Comparison of ENCODE assay signal across 22 cellular contexts in genomic region chr13:103965506-103966243, GRCh38.
DNase-seq lines count a peak whose midpoint lies in the region; FAIRE-seq and TF ChIP-seq lines count a peak whose summit lies in the region.
"Had no signal": no experiment of that assay in that cellular context is flagged by ENCODE, and none has a peak within 500 bp of the region (broad histone marks: within the 10 kb centered on the region; RNA-seq: fewer than 3 reads in every experiment).

No MANE protein-coding gene starts in this region.

- H3K36me3 ChIP-seq in endothelial cell of umbilical vein (ENCODE audit: control insufficient read depth in 2 of 2, extremely low read depth in 1 of 2, insufficient read depth in 2 of 2, low read length in 2 of 2) = no peaks in the 10 kb centered on the region
- no peaks in the 10 kb centered on the region for H3K36me3 ChIP-seq in parathyroid adenoma (ENCODE audit: control insufficient read depth, insufficient read depth, low read length)
- no peaks in the 10 kb centered on the region for H3K36me3 ChIP-seq in endodermal cell (ENCODE audit: control insufficient read depth, insufficient read depth, low read length)
- H3K36me3 ChIP-seq: BE2C had no signal

- WGBS in endodermal cell (ENCODE audit: insufficient coverage in 1 of 2, insufficient read length in 1 of 2), 2 experiments = 84 to 85% methylated on average over 3 to 4 of the region's 4 CpGs

- peak; percentile 79 for DNase-seq in DMS114 treated with DMSO at 0.1 percent for 48 hours (lab: John Stamatoyannopoulos, UW; ENCODE audit: unreplicated experiment)
- DNase-seq in NCI-H82 treated with DMSO at 0.1 percent for 48 hours (lab: John Stamatoyannopoulos, UW; ENCODE audit: unreplicated experiment) = peak; percentile 46
- no peak for DNase-seq in endothelial cell of umbilical vein (ENCODE audit: low read depth, low spot score)
- DNase-seq in DMS79 (lab: John Stamatoyannopoulos, UW) = no peak
- no peak for DNase-seq in RCC 7860 (ENCODE audit: low spot score)
- no peak for DNase-seq in endodermal cell
- no peak for DNase-seq in NCI-H146 treated with DMSO at 0.1 percent for 48 hours (lab: John Stamatoyannopoulos, UW; ENCODE audit: unreplicated experiment)
- DNase-seq: BE2C; CD4-positive, CD25-positive, alpha-beta regulatory T cell; COR-L47; DMS153; EL; H9; KG1; NCI-H1417 treated with DMSO at 0.1 percent for 48 hours; NCI-H2029; NCI-H2171 treated with DMSO at 0.1 percent for 48 hours; SHP77 had no signal

- H3K9me1 ChIP-seq in endothelial cell of umbilical vein (replicated peaks; ENCODE audit: control insufficient read depth, extremely low read depth, insufficient read depth, low read length) = no peaks in the 10 kb centered on the region

- H3K36me3 Mint-ChIP-seq in endodermal cell (ENCODE audit: low read depth) = no peaks in the 10 kb centered on the region
- H3K36me3 Mint-ChIP-seq: CD4-positive, CD25-positive, alpha-beta regulatory T cell had no signal

- FAIRE-seq in endothelial cell of umbilical vein (lab: Jason Lieb, UNC) (no peak), RCC 7860 (lab: Jason Lieb, UNC) (no peak)
- FAIRE-seq: A204.1, GM12891 had no signal

- H2AFZ ChIP-seq in endothelial cell of umbilical vein (ENCODE audit: low read depth, low read length) (peak overlapping the region; percentile 6), parathyroid adenoma (peak overlapping the region; percentile 20)

- no peaks in the 10 kb centered on the region for H3K9me3 Mint-ChIP-seq in endodermal cell
- H3K9me3 Mint-ChIP-seq: H9 had no signal

- no peak overlapping the region for H3K4me2 ChIP-seq in endothelial cell of umbilical vein (ENCODE audit: insufficient read depth, low read length)
- H3K4me2 ChIP-seq in parathyroid adenoma (ENCODE audit: low read length) = peak overlapping the region; percentile 37

- CTCF ChIA-PET in endothelial cell of umbilical vein (lab: Charles Lee) = no interaction called here

- peaks cover 5% of the 10 kb centered on the region for H3K4me1 Mint-ChIP-seq in endodermal cell
- H3K4me1 Mint-ChIP-seq: CD4-positive, CD25-positive, alpha-beta regulatory T cell; H9 had no signal

- no peak overlapping the region for H3K4me3 Mint-ChIP-seq in endodermal cell
- H3K4me3 Mint-ChIP-seq: CD4-positive, CD25-positive, alpha-beta regulatory T cell; H9 had no signal

- BruUV-seq in endothelial cell of umbilical vein (replicated peaks; lab: Mats Ljungman, UMichigan) = no TSS peak

- dilution Hi-C loops in endothelial cell of umbilical vein (cut with MboI; ENCODE audit: extremely low pct_ligation_motif_present, low sequenced_read_pairs) = no loop called here

- intact Hi-C loops in endothelial cell of umbilical vein (cut with micrococcal nuclease) = no loop called here

- no peak for TF ChIP-seq POLR2A in endothelial cell of umbilical vein (IDR thresholded peaks at IDR 0.05; ENCODE audit: low read depth, low read length)

- no peaks in the 10 kb centered on the region for H3K4me1 ChIP-seq in endothelial cell of umbilical vein (ENCODE audit: control insufficient read depth, extremely low read depth, insufficient read depth, low read length)
- peaks cover 5% of the 10 kb centered on the region for H3K4me1 ChIP-seq in parathyroid adenoma
- H3K4me1 ChIP-seq in endodermal cell (ENCODE audit: control insufficient read depth, insufficient read depth, low read length) = no peaks in the 10 kb centered on the region

- TF ChIP-seq CTCF in endothelial cell of umbilical vein (IDR thresholded peaks at IDR 0.05; ENCODE audit: extremely low read depth in 1 of 2, insufficient read depth in 1 of 2, low read depth in 1 of 2, low read length in 2 of 2) (no peak), parathyroid adenoma (IDR thresholded peaks at IDR 0.05) (no peak), endodermal cell (conservative IDR thresholded peaks at IDR 0.05) (no peak)

- no peaks in the 10 kb centered on the region for H4K20me1 ChIP-seq in endothelial cell of umbilical vein (replicated peaks; ENCODE audit: control insufficient read depth, extremely low read depth, insufficient read depth, low read length)

- H3K79me2 ChIP-seq in endothelial cell of umbilical vein (ENCODE audit: control insufficient read depth, insufficient read depth, low read length) = no peaks in the 10 kb centered on the region
- no peaks in the 10 kb centered on the region for H3K79me2 ChIP-seq in parathyroid adenoma

- no peaks in the 10 kb centered on the region for H3K27me3 Mint-ChIP-seq in endodermal cell (ENCODE audit: insufficient read depth)
- H3K27me3 Mint-ChIP-seq: CD4-positive, CD25-positive, alpha-beta regulatory T cell had no signal

- POLR2A ChIA-PET in endothelial cell of umbilical vein (lab: Charles Lee) = no interaction called here

- no peak overlapping the region for H3K27ac Mint-ChIP-seq in endodermal cell
- H3K27ac Mint-ChIP-seq: CD4-positive, CD25-positive, alpha-beta regulatory T cell; H9 had no signal

- H3K4me3 ChIP-seq in endothelial cell of umbilical vein (replicated peaks in 1 of 3; ENCODE audit: insufficient read depth in 1 of 3, low read depth in 1 of 3, low read length in 3 of 3) = no peak overlapping the region
- H3K4me3 ChIP-seq in parathyroid adenoma (ENCODE audit: low read depth, low read length) = peak overlapping the region; percentile 3
- no peak overlapping the region for H3K4me3 ChIP-seq in endodermal cell (ENCODE audit: low read length)
- H3K4me3 ChIP-seq: SK-N-MC had no signal

- H3K9ac ChIP-seq in endothelial cell of umbilical vein (replicated peaks; ENCODE audit: extremely low read depth, insufficient read depth, low read length) (no peak overlapping the region), parathyroid adenoma (no peak overlapping the region), endodermal cell (ENCODE audit: extremely low read depth, low read length, poor library complexity, severe bottlenecking) (no peak overlapping the region)

- H3K9me3 ChIP-seq in endothelial cell of umbilical vein (replicated peaks; ENCODE audit: control insufficient read depth, insufficient read depth, low read length) (no peaks in the 10 kb centered on the region), parathyroid adenoma (ENCODE audit: control insufficient read depth, low read length) (no peaks in the 10 kb centered on the region), endodermal cell (ENCODE audit: control insufficient read depth, low read length) (no peaks in the 10 kb centered on the region)
- H3K9me3 ChIP-seq: BE2C had no signal

- H3K27me3 ChIP-seq in endothelial cell of umbilical vein (ENCODE audit: control insufficient read depth in 2 of 2, insufficient read depth in 2 of 2, low read length in 2 of 2) (no peaks in the 10 kb centered on the region), parathyroid adenoma (ENCODE audit: control insufficient read depth, insufficient read depth, low read length) (no peaks in the 10 kb centered on the region), endodermal cell (ENCODE audit: control insufficient read depth, insufficient read depth, low read length, poor library complexity, severe bottlenecking) (no peaks in the 10 kb centered on the region)
- H3K27me3 ChIP-seq: BE2C had no signal

- H3K27ac ChIP-seq in endothelial cell of umbilical vein (ENCODE audit: insufficient read depth, low read depth, low read length) = no peak overlapping the region
- H3K27ac ChIP-seq in parathyroid adenoma = peak overlapping the region; percentile 56
- no peak overlapping the region for H3K27ac ChIP-seq in endodermal cell (ENCODE audit: low read depth, low read length)
- H3K27ac ChIP-seq: SK-N-MC had no signal

TF ChIP-seq in endothelial cell of umbilical vein, 7 proteins besides CTCF, POLR2A, EP300 and RAD21:
- TF ChIP-seq GATA2 (IDR thresholded peaks at IDR 0.05; ENCODE audit: insufficient read depth, insufficient read length, low read depth, low read length) (no peak), FOS (IDR thresholded peaks at IDR 0.05; ENCODE audit: borderline replicate concordance, insufficient read depth, low read length) (no peak), MYC (IDR thresholded peaks at IDR 0.05; ENCODE audit: low read depth, low read length) (no peak), EZH2 (IDR thresholded peaks at IDR 0.05; ENCODE audit: borderline replicate concordance, low read depth, low read length, severe bottlenecking) (no peak), MAX (IDR thresholded peaks at IDR 0.05; ENCODE audit: insufficient read depth, insufficient read length) (no peak), JUN (IDR thresholded peaks at IDR 0.05; ENCODE audit: borderline replicate concordance, insufficient read depth, insufficient read length, low read depth) (no peak), POLR2AphosphoS5 (IDR thresholded peaks at IDR 0.05; ENCODE audit: insufficient read depth, low read depth, low read length) (no peak)

Comparison
In these comparisons a context has a peak if more than half of its experiments do, and no peak if none do; other contexts are left out.
1. DNase-seq: peak in DMS114 treated with DMSO at 0.1 percent for 48 hours (single experiment) and NCI-H82 treated with DMSO at 0.1 percent for 48 hours (single experiment); none in endothelial cell of umbilical vein (single experiment), DMS79 (single experiment), RCC 7860 (single experiment), endodermal cell (single experiment) and NCI-H146 treated with DMSO at 0.1 percent for 48 hours (single experiment).